ENCODE assay signal across 16 cellular contexts in the genomic region with DNA sequence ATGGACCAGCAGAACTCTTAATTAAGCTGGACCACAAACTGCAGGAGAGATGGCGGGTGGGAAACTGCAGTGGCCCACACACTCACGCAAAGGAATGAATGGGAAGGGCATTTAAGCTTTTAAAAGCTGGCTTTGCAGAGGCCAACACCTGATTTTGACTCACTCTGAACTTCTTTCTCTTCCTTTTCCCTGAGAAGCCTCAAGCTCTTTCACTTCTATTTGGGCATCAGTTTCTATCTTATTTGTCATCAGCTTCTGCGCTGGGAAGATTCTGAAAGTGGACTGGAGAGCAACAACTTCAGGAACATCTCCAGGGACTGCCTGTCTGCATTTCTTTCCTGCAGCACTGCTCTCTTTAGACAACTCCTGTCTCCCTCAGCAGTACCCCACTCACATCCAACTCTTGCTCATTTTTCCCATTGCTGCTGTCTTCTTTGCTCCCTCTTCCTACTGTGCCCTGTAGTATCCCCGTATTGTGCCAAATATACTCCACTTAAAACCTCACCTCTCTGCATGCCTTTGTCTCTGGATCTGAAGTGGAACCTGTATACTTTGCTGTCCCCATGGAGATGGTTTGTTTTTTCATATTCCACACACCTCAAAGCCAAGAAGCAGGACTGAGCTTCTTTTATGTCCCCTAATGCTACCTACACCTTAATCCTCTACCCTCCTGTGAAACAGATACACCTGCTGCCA.
DNase-seq lines count a peak whose midpoint lies in the region; ATAC-seq and TF ChIP-seq lines count a peak whose summit lies in the region.
"Had no signal": no experiment of that assay in that cellular context is flagged by ENCODE, and none has a peak within 500 bp of the region (broad histone marks: within the 10 kb centered on the region; RNA-seq: fewer than 3 reads in every experiment).

No MANE protein-coding gene starts in this region.

- peaks cover 13% of the 10 kb centered on the region for H3K4me1 Mint-ChIP-seq in osteocyte (ENCODE audit: unreplicated experiment)

- H3K27me3 Mint-ChIP-seq in osteocyte (ENCODE audit: unreplicated experiment): no peaks in the 10 kb centered on the region
- H3K27me3 Mint-ChIP-seq: activated CD8-positive, alpha-beta memory T cell treated with anti-CD3 and anti-CD28 coated beads, Interleukin-2, amount 10 ng/mL, durations not matched to agents 7 days and 5 days; CD4-positive, alpha-beta T cell had no signal

- H3K36me3 Mint-ChIP-seq in osteocyte (ENCODE audit: unreplicated experiment): no peaks in the 10 kb centered on the region
- H3K36me3 Mint-ChIP-seq: activated naive CD4-positive, alpha-beta T cell treated with anti-CD3 and anti-CD28 coated beads, Interleukin-2, amount 50 U/mL, for 72 hours had no signal

- no peaks in the 10 kb centered on the region for H3K9me3 Mint-ChIP-seq in osteocyte (ENCODE audit: unreplicated experiment)
- H3K9me3 Mint-ChIP-seq: CD4-positive, alpha-beta T cell; nephron progenitor cell had no signal

- DNase-seq in DMS79 treated with DMSO at 0.1 percent for 48 hours (lab: John Stamatoyannopoulos, UW): peak; percentile 62
- peak; percentile 96 for DNase-seq in NCI-H2029 treated with DMSO at 0.1 percent for 48 hours (lab: John Stamatoyannopoulos, UW)
- DNase-seq in amniotic epithelial cell (ENCODE audit: low read depth): peak; percentile 18
- peak; percentile 42 for DNase-seq in osteocyte (ENCODE audit: extremely low spot score, unreplicated experiment)
- DNase-seq in SHP77 (lab: John Stamatoyannopoulos, UW): no peak
- DNase-seq in NCI-H128 (lab: John Stamatoyannopoulos, UW; ENCODE audit: unreplicated experiment): no peak
- DNase-seq: activated CD4-positive, CD25-positive, alpha-beta regulatory T cell; CD4-positive, alpha-beta T cell; HCEC 1CT; MG63; nephron progenitor cell; right lobe of liver; stimulated activated naive CD4-positive, alpha-beta T cell treated with Interleukin-2 at 50 U/mL for 16 hours had no signal

- no peak overlapping the region for H3K27ac Mint-ChIP-seq in osteocyte (ENCODE audit: unreplicated experiment)
- H3K27ac Mint-ChIP-seq: activated CD8-positive, alpha-beta memory T cell treated with anti-CD3 and anti-CD28 coated beads, Interleukin-2, amount 10 ng/mL, durations not matched to agents 7 days and 5 days; activated naive CD4-positive, alpha-beta T cell treated with anti-CD3 and anti-CD28 coated beads, Interleukin-2, amount 50 U/mL, for 72 hours; CD4-positive, alpha-beta T cell; nephron progenitor cell had no signal

- TF ChIP-seq CTCF in osteocyte (IDR thresholded peaks at IDR 0.05): no peak

- ATAC-seq in GM21526 (IDR thresholded peaks at IDR 0.05; ENCODE audit: low FRiP score, unreplicated experiment): no peak
- ATAC-seq: activated CD8-positive, alpha-beta memory T cell treated with anti-CD3 and anti-CD28 coated beads, Interleukin-2, amount 10 ng/mL, durations not matched to agents 7 days and 5 days; activated naive CD4-positive, alpha-beta T cell treated with anti-CD3 and anti-CD28 coated beads, Interleukin-2, amount 50 U/mL, for 72 hours; right lobe of liver had no signal

- H3K4me3 Mint-ChIP-seq in osteocyte (ENCODE audit: unreplicated experiment): no peak overlapping the region
- H3K4me3 Mint-ChIP-seq: activated CD8-positive, alpha-beta memory T cell treated with anti-CD3 and anti-CD28 coated beads, Interleukin-2, amount 10 ng/mL, durations not matched to agents 7 days and 5 days; CD4-positive, alpha-beta T cell; nephron progenitor cell had no signal

Comparison
In these comparisons a context has a peak if more than half of its experiments do, and no peak if none do; other contexts are left out.
1. DNase-seq: peak in DMS79 treated with DMSO at 0.1 percent for 48 hours (single experiment), NCI-H2029 treated with DMSO at 0.1 percent for 48 hours (single experiment), amniotic epithelial cell (single experiment) and osteocyte (single experiment); none in SHP77 (0 of 2) and NCI-H128 (single experiment).